10 cellular contexts compared by ENCODE assay signal in the genomic region with DNA sequence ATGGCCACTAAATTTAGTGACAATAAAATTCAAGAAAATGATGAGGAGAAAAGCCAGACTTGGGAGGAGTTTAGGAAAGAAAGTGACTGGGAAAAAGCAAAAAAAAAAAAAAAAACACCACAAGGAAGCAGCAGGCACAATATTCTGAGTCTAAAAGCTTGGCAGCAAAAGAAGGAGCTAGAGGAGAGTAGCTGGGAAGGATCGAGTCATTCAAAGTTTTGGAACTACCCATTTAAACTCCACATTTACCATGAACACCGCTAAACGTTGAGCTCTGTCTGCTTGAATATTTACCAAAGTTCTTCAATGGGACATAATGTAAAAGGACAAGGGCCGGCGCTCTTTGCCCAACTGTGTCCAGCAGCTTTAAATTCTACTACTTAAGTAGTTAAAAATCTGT.
DNase-seq lines count a peak whose midpoint lies in the region; ATAC-seq and TF ChIP-seq lines count a peak whose summit lies in the region.
"Had no signal": no experiment of that assay in that cellular context is flagged by ENCODE, and none has a peak within 500 bp of the region (broad histone marks: within the 10 kb centered on the region; RNA-seq: fewer than 3 reads in every experiment).

No MANE protein-coding gene starts in this region.

- peak overlapping the region; percentile 96 for H3K4me2 ChIP-seq in OCI-LY3 (ENCODE audit: low read length)
- H3K4me2 ChIP-seq in neural progenitor cell, result no peak overlapping the region
- H3K4me2 ChIP-seq in mesendoderm (ENCODE audit: low read length), result no peak overlapping the region

- no peak for TF ChIP-seq POLR2A in sigmoid colon (IDR thresholded peaks at IDR 0.05)

- no peak overlapping the region for H3K18ac ChIP-seq in mesendoderm (ENCODE audit: low read length)

- ATAC-seq in effector memory CD8-positive, alpha-beta T cell (replicated peaks), result no peak

- no peak overlapping the region for H3K23ac ChIP-seq in mesendoderm (ENCODE audit: low read length)

- no peaks in the 10 kb centered on the region for H3K9me3 ChIP-seq in CD4-positive, alpha-beta memory T cell (ENCODE audit: control insufficient read depth in 1 of 2, low read length in 2 of 2)
- H3K9me3 ChIP-seq in OCI-LY3 (ENCODE audit: insufficient read depth, low read length), result no peaks in the 10 kb centered on the region
- H3K9me3 ChIP-seq in sigmoid colon, result no peaks in the 10 kb centered on the region
- H3K9me3 ChIP-seq in neural progenitor cell (ENCODE audit: low read depth), result no peaks in the 10 kb centered on the region
- H3K9me3 ChIP-seq: HAP-1 had no signal

- no peak overlapping the region for H2BK120ac ChIP-seq in mesendoderm (ENCODE audit: low read depth, low read length)

- peaks cover 90% of the 10 kb centered on the region for H3K4me1 ChIP-seq in CD4-positive, alpha-beta memory T cell (ENCODE audit: insufficient read depth, low read length)
- H3K4me1 ChIP-seq in OCI-LY3 (ENCODE audit: low read length) (peaks cover 100% of the 10 kb centered on the region), sigmoid colon (peaks cover 0 to 93% (median 85%) of the 10 kb centered on the region in 4 donors), neural progenitor cell (no peaks in the 10 kb centered on the region), mesendoderm (ENCODE audit: control insufficient read depth, low read depth, low read length) (no peaks in the 10 kb centered on the region)

- peak overlapping the region; percentile 14 for H3K27ac ChIP-seq in CD4-positive, alpha-beta memory T cell (ENCODE audit: low read depth, low read length)
- H3K27ac ChIP-seq in OCI-LY3 (ENCODE audit: low read length), result peak overlapping the region; percentile 93
- peak overlapping the region; percentile 62 to 86 (median 81) for H3K27ac ChIP-seq in sigmoid colon
- H3K27ac ChIP-seq in neural progenitor cell, result no peak overlapping the region
- no peak overlapping the region for H3K27ac ChIP-seq in mesendoderm (ENCODE audit: low read depth, low read length)

- peaks cover 28% of the 10 kb centered on the region; the same call in 1 of the 2 replicates for H4K20me1 ChIP-seq in OCI-LY3 (ENCODE audit: insufficient read depth, low read length)
- no peaks in the 10 kb centered on the region for H4K20me1 ChIP-seq in neural progenitor cell (ENCODE audit: low read depth)

- H3K27me3 Mint-ChIP-seq in CD4-positive, alpha-beta memory T cell, result no peaks in the 10 kb centered on the region
- H3K27me3 Mint-ChIP-seq in effector memory CD8-positive, alpha-beta T cell, result no peaks in the 10 kb centered on the region
- H3K27me3 Mint-ChIP-seq in neural progenitor cell (ENCODE audit: insufficient read depth, low read depth), result peaks cover 2% of the 10 kb centered on the region

- TF ChIP-seq EP300 in sigmoid colon (IDR thresholded peaks at IDR 0.05), result no peak

- no peaks in the 10 kb centered on the region for H3K79me1 ChIP-seq in mesendoderm (ENCODE audit: low read length)

- peak overlapping the region; percentile 80 to 94 (median 89) for H3K27ac Mint-ChIP-seq in CD4-positive, alpha-beta memory T cell
- peak overlapping the region; percentile 27 to 42 for H3K27ac Mint-ChIP-seq in effector memory CD8-positive, alpha-beta T cell
- no peak overlapping the region for H3K27ac Mint-ChIP-seq in neural progenitor cell

- intact Hi-C loops in CD4-positive, alpha-beta memory T cell (cut with micrococcal nuclease), result no loop called here
- intact Hi-C loops in sigmoid colon (cut with DNase I), result no loop called here

- no peak overlapping the region for H2BK15ac ChIP-seq in mesendoderm (replicated peaks; ENCODE audit: low read depth)

- H3K4me3 Mint-ChIP-seq in CD4-positive, alpha-beta memory T cell, result peak overlapping the region; percentile 12 to 73 (median 50)
- no peak overlapping the region for H3K4me3 Mint-ChIP-seq in effector memory CD8-positive, alpha-beta T cell
- no peak overlapping the region for H3K4me3 Mint-ChIP-seq in neural progenitor cell

- POLR2A ChIA-PET in CD4-positive, alpha-beta memory T cell (lab: Charles Lee; ENCODE audit: partially characterized antibody), result interaction anchor here (0.7 to 1.9 kb wide), 4 partner anchors 9 to 38 kb away, joined by 3 to 4 read pairs (median 4); no protein-coding TSS in a partner anchor

- H2AK5ac ChIP-seq in mesendoderm (ENCODE audit: low read length), result no peak overlapping the region

- no peak overlapping the region for H4K5ac ChIP-seq in mesendoderm (ENCODE audit: low read length)

- H3K36me3 Mint-ChIP-seq in CD4-positive, alpha-beta memory T cell, result peaks cover 43 to 70% of the 10 kb centered on the region in 2 donors
- H3K36me3 Mint-ChIP-seq in effector memory CD8-positive, alpha-beta T cell (ENCODE audit: insufficient read depth), result peaks cover 16% of the 10 kb centered on the region
- H3K36me3 Mint-ChIP-seq in neural progenitor cell, result no peaks in the 10 kb centered on the region

- no peaks in the 10 kb centered on the region for H3K27me3 ChIP-seq in CD4-positive, alpha-beta memory T cell (ENCODE audit: insufficient read depth, low read length)
- H3K27me3 ChIP-seq in OCI-LY3 (ENCODE audit: low read depth, low read length) (no peaks in the 10 kb centered on the region), sigmoid colon (no peaks in the 10 kb centered on the region), neural progenitor cell (no peaks in the 10 kb centered on the region), mesendoderm (ENCODE audit: insufficient read depth, low read length, poor library complexity) (no peaks in the 10 kb centered on the region)

- H3K9ac ChIP-seq in OCI-LY3 (ENCODE audit: low read length) (peak overlapping the region; percentile 86), neural progenitor cell (no peak overlapping the region), mesendoderm (ENCODE audit: low read length) (no peak overlapping the region)

- H3K36me3 ChIP-seq in CD4-positive, alpha-beta memory T cell (ENCODE audit: insufficient read depth, low read length), result peaks cover 11% of the 10 kb centered on the region
- H3K36me3 ChIP-seq in OCI-LY3 (replicated peaks; ENCODE audit: low read depth, low read length) (peaks cover 59% of the 10 kb centered on the region), sigmoid colon (no peaks in the 10 kb centered on the region), neural progenitor cell (no peaks in the 10 kb centered on the region), mesendoderm (ENCODE audit: control insufficient read depth, insufficient read depth, low read length) (no peaks in the 10 kb centered on the region)
- H3K36me3 ChIP-seq: HAP-1 had no signal

- DNase-seq in CD4-positive, alpha-beta memory T cell, result no peak
- DNase-seq in effector memory CD8-positive, alpha-beta T cell, result no peak
- DNase-seq in sigmoid colon (no peak), superior temporal gyrus (ENCODE audit: extremely low spot score) (no peak), neural progenitor cell (ENCODE audit: low spot score) (no peak), DMS153 (lab: John Stamatoyannopoulos, UW) (no peak), mesendoderm (no peak)
- DNase-seq: NCI-H1105 treated with DMSO at 0.1 percent for 48 hours had no signal

- no peak overlapping the region for H3K4me3 ChIP-seq in CD4-positive, alpha-beta memory T cell (ENCODE audit: low read length in 2 of 2)
- peak overlapping the region; percentile 77 for H3K4me3 ChIP-seq in OCI-LY3 (ENCODE audit: low read length)
- H3K4me3 ChIP-seq in sigmoid colon, result no peak overlapping the region
- no peak overlapping the region for H3K4me3 ChIP-seq in neural progenitor cell
- H3K4me3 ChIP-seq in mesendoderm (ENCODE audit: low read length), result no peak overlapping the region
- H3K4me3 ChIP-seq: HAP-1 had no signal

- TF ChIP-seq CTCF in OCI-LY3 (IDR thresholded peaks at IDR 0.05; ENCODE audit: low read depth, low read length) (no peak), sigmoid colon (IDR thresholded peaks at IDR 0.05) (no peak), neural progenitor cell (IDR thresholded peaks at IDR 0.05) (no peak)

- 67 to 76% methylated on average over 5 of the region's 5 CpGs for WGBS in sigmoid colon, 2 donors
- no CpG with 5 or more reads among the region's 5 CpGs for WGBS in mesendoderm (ENCODE audit: extremely low coverage, insufficient coverage, low lambda C conversion rate)

- H2BK5ac ChIP-seq in mesendoderm (ENCODE audit: low read length), result no peak overlapping the region

- peaks cover 77 to 94% (median 87%) of the 10 kb centered on the region in 4 donors for H3K4me1 Mint-ChIP-seq in CD4-positive, alpha-beta memory T cell
- peaks cover 49 to 78% of the 10 kb centered on the region in 2 donors for H3K4me1 Mint-ChIP-seq in effector memory CD8-positive, alpha-beta T cell (ENCODE audit: low read depth in 2 of 2)
- H3K4me1 Mint-ChIP-seq in neural progenitor cell, result peaks cover 46% of the 10 kb centered on the region

- CTCF ChIA-PET in CD4-positive, alpha-beta memory T cell (lab: Charles Lee; ENCODE audit: partially characterized antibody), result interaction anchor here (1.6 kb wide), 1 partner anchor 95 kb away, joined by 4 read pairs; no protein-coding TSS in a partner anchor

- H3K4ac ChIP-seq in mesendoderm (ENCODE audit: low read depth, low read length), result no peak overlapping the region

- H3K79me2 ChIP-seq in OCI-LY3 (ENCODE audit: low read length) (peaks cover 100% of the 10 kb centered on the region), neural progenitor cell (ENCODE audit: low read depth) (no peaks in the 10 kb centered on the region), mesendoderm (ENCODE audit: control insufficient read depth, insufficient read depth, low read length) (no peaks in the 10 kb centered on the region)

- H3F3A ChIP-seq in neural progenitor cell (ENCODE audit: low read depth), result no peaks in the 10 kb centered on the region

- H3K56ac ChIP-seq in mesendoderm (ENCODE audit: low read length), result no peak overlapping the region

- H3K9me3 Mint-ChIP-seq in CD4-positive, alpha-beta memory T cell, result no peaks in the 10 kb centered on the region
- no peaks in the 10 kb centered on the region for H3K9me3 Mint-ChIP-seq in effector memory CD8-positive, alpha-beta T cell
- H3K9me3 Mint-ChIP-seq in neural progenitor cell, result peaks cover 3% of the 10 kb centered on the region

- H2AFZ ChIP-seq in OCI-LY3 (ENCODE audit: low read depth, low read length), result no peak overlapping the region
- H2AFZ ChIP-seq in neural progenitor cell (replicated peaks), result no peak overlapping the region

- no peak overlapping the region for H4K8ac ChIP-seq in mesendoderm (ENCODE audit: low read depth, low read length)

Comparison
In these comparisons a context has a peak if more than half of its experiments do, and no peak if none do; other contexts are left out.
1. H3K27ac ChIP-seq: peak in CD4-positive, alpha-beta memory T cell (single experiment), OCI-LY3 (single experiment) and sigmoid colon (4 of 4); none in neural progenitor cell (single experiment) and mesendoderm (single experiment).
2. H3K4me3 Mint-ChIP-seq: peak in CD4-positive, alpha-beta memory T cell (8 of 8); none in effector memory CD8-positive, alpha-beta T cell (0 of 2) and neural progenitor cell (single experiment).